In the genomic region with DNA sequence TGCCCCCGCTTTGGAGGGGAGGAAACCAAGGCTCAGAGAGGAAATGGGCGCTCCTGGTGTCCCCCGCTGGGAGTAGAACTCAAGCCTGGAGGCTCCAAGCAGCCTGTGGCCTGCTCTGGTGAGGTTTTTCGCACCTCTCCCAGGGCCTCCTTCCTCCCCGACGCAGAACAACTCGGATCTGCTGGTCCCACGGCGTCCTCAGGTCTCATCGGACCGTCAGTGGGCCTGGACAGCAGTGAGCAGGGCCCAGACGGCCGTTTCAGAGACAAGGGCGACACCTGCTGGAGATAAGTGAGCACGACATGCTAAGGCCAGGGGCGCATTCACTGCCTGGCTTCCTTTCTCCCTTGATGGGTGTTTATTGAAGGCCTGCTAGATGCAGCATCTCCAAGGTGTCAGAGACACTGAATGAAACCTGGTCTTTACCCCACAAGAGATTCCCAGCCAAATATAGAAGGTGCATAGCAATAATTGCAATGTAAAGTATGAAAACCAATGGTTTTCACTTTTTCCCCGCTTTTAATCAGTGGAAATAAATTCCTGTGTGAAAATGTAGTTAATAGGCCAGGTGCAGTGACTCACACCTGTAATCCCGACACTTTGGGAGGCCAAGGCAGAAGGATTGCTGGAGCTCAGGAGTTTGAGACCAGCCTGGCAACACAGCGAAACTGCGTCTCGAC, we compare ENCODE assay signal across 1 cellular context.
TF ChIP-seq lines count a peak whose summit lies in the region.

No MANE protein-coding gene starts in this region.

TF ChIP-seq in GM12878, 131 proteins besides CTCF, POLR2A, EP300 and RAD21 (continued from another document):
- TF ChIP-seq, protein P1, sequence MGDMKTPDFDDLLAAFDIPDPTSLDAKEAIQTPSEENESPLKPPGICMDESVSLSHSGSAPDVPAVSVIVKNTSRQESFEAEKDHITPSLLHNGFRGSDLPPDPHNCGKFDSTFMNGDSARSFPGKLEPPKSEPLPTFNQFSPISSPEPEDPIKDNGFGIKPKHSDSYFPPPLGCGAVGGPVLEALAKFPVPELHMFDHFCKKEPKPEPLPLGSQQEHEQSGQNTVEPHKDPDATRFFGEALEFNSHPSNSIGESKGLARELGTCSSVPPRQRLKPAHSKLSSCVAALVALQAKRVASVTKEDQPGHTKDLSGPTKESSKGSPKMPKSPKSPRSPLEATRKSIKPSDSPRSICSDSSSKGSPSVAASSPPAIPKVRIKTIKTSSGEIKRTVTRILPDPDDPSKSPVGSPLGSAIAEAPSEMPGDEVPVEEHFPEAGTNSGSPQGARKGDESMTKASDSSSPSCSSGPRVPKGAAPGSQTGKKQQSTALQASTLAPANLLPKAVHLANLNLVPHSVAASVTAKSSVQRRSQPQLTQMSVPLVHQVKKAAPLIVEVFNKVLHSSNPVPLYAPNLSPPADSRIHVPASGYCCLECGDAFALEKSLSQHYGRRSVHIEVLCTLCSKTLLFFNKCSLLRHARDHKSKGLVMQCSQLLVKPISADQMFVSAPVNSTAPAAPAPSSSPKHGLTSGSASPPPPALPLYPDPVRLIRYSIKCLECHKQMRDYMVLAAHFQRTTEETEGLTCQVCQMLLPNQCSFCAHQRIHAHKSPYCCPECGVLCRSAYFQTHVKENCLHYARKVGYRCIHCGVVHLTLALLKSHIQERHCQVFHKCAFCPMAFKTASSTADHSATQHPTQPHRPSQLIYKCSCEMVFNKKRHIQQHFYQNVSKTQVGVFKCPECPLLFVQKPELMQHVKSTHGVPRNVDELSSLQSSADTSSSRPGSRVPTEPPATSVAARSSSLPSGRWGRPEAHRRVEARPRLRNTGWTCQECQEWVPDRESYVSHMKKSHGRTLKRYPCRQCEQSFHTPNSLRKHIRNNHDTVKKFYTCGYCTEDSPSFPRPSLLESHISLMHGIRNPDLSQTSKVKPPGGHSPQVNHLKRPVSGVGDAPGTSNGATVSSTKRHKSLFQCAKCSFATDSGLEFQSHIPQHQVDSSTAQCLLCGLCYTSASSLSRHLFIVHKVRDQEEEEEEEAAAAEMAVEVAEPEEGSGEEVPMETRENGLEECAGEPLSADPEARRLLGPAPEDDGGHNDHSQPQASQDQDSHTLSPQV (IDR thresholded peaks at IDR 0.05) = 0 out of 2 replicates have a peak, but pooled peaks have one; percentile 13
- TF ChIP-seq ETV6 (conservative IDR thresholded peaks at IDR 0.05 in 1 of 2, IDR thresholded peaks at IDR 0.05 in 1 of 2; ENCODE audit: borderline replicate concordance in 1 of 2, low read depth in 1 of 2) = no peak
- 0 out of 3 replicates have a peak, but pooled peaks have one; percentile 25 for TF ChIP-seq POU2F2 (IDR thresholded peaks at IDR 0.05; ENCODE audit: borderline replicate concordance, low read depth, low read length)
- TF ChIP-seq YY1 (IDR thresholded peaks at IDR 0.05; ENCODE audit: low read depth, low read length) = peak; percentile 70; the same call in 1 of the 2 replicates
- no peak for TF ChIP-seq ZSCAN29 (IDR thresholded peaks at IDR 0.05)
